In genomic region chr2:96763511-96764252, GRCh38 we compare ENCODE assay signal across 8 cellular contexts. TPM values are rescaled to one million over a fixed set of nuclear protein-coding genes. Genes with fewer than 3 reads are reported as not detected.
DNase-seq lines count a peak whose midpoint lies in the region; ATAC-seq and TF ChIP-seq lines count a peak whose summit lies in the region.

No MANE protein-coding gene starts in this region.

- CTCF ChIA-PET in Caco-2 (lab: Charles Lee): interaction anchor here (0.6 to 2.0 kb wide), 10 partner anchors 14 to 159 kb away, joined by 3 to 8 read pairs (median 5); partner anchors contain the start of genes ANKRD39 and CNNM3
- CTCF ChIA-PET in HEK293T (lab: Yijun Ruan, JAX): interaction anchor here (0.6 to 4.7 kb wide), 25 partner anchors 11 to 230 kb away, joined by 3 to 29 read pairs (median 4); partner anchors contain the start of gene CNNM3
- CTCF ChIA-PET in WTC11 (lab: Charles Lee): interaction anchor here (0.6 to 4.7 kb wide), 30 partner anchors 11 to 237 kb away, joined by 3 to 37 read pairs (median 4); partner anchors contain the start of genes ANKRD39, CNNM3, KANSL3 and LMAN2L

- H3K4me3 ChIP-seq in Caco-2 (ENCODE audit: low read depth, low read length) (peak overlapping the region; percentile 91), fibroblast of mammary gland (ENCODE audit: control insufficient read depth, low read depth, low read length) (no peak overlapping the region), trophoblast cell (ENCODE audit: low read depth, low read length) (no peak overlapping the region)

- H3K79me1 ChIP-seq in trophoblast cell (ENCODE audit: low read length): peaks cover 11% of the 10 kb centered on the region

- H3K9me3 Mint-ChIP-seq in Caco-2 (ENCODE audit: unreplicated experiment): no peaks in the 10 kb centered on the region
- no peaks in the 10 kb centered on the region for H3K9me3 Mint-ChIP-seq in WTC11

- H3K36me3 ChIP-seq in Caco-2 (ENCODE audit: control insufficient read depth, insufficient read depth, low read length) (peaks cover 1% of the 10 kb centered on the region; the same call in 1 of the 2 replicates), trophoblast cell (ENCODE audit: control insufficient read depth in 1 of 2, insufficient read depth in 2 of 2, low read length in 2 of 2) (no peaks in the 10 kb centered on the region)

- no peak overlapping the region for H3K23ac ChIP-seq in trophoblast cell (ENCODE audit: low read length)

- no peaks in the 10 kb centered on the region for H3K9me3 ChIP-seq in Caco-2
- no peaks in the 10 kb centered on the region for H3K9me3 ChIP-seq in trophoblast cell (ENCODE audit: insufficient read depth, low read depth, low read length)

- peak; percentile 62 to 64 for DNase-seq in Caco-2
- peak; percentile 51 for DNase-seq in HEK293T (ENCODE audit: extremely low spot score)
- DNase-seq in WTC11 (ENCODE audit: low spot score): peak; percentile 29
- no peak for DNase-seq in fibroblast of mammary gland (ENCODE audit: low read depth)
- peak in 1 of 2 donors; percentile 16 for DNase-seq in trophoblast cell
- DNase-seq in NCI-H2029 (lab: John Stamatoyannopoulos, UW): no peak

- peaks cover 54% of the 10 kb centered on the region for H3K4me1 Mint-ChIP-seq in Caco-2 (ENCODE audit: low read depth, unreplicated experiment)
- H3K4me1 Mint-ChIP-seq in WTC11: peaks cover 51% of the 10 kb centered on the region

- ATAC-seq in WTC11: peak; percentile 3; the same call in 1 of the 2 replicates
- no peak for ATAC-seq in HG03342 (IDR thresholded peaks at IDR 0.05; ENCODE audit: unreplicated experiment)
- ATAC-seq in GM19035 (IDR thresholded peaks at IDR 0.05; ENCODE audit: unreplicated experiment): no peak

- H3K4me1 ChIP-seq in Caco-2: peaks cover 58% of the 10 kb centered on the region
- H3K4me1 ChIP-seq in trophoblast cell (ENCODE audit: control insufficient read depth in 1 of 2, insufficient read depth in 2 of 2, low read length in 2 of 2): peaks cover 26 to 40% of the 10 kb centered on the region in 2 experiments

- no TSS peak for BruUV-seq in Caco-2 (replicated peaks; lab: Mats Ljungman, UMichigan)

- H2BK120ac ChIP-seq in trophoblast cell (ENCODE audit: insufficient read depth, low read length, poor library complexity): peak overlapping the region; percentile 16

- peak overlapping the region; percentile 58 for H3K18ac ChIP-seq in trophoblast cell (ENCODE audit: low read length)

- H2AFZ ChIP-seq in trophoblast cell (ENCODE audit: insufficient read depth, low read length, poor library complexity): no peak overlapping the region

- H3K36me3 Mint-ChIP-seq in Caco-2 (ENCODE audit: insufficient read depth, unreplicated experiment) (peaks cover 22% of the 10 kb centered on the region), WTC11 (no peaks in the 10 kb centered on the region)

- intact Hi-C loops in Caco-2 (cut with micrococcal nuclease; ENCODE audit: unreplicated experiment): loop anchor here (1.0 to 5.0 kb wide), 3 partner anchors 9 to 39 kb away; no protein-coding TSS in a partner anchor

- H3K4me2 ChIP-seq in trophoblast cell (ENCODE audit: low read length): peak overlapping the region; percentile 46

- peak overlapping the region; percentile 19 for H2BK5ac ChIP-seq in trophoblast cell (ENCODE audit: low read depth, low read length, poor library complexity)

- H3K4ac ChIP-seq in trophoblast cell (ENCODE audit: low read depth, low read length): no peak overlapping the region

- H3K9ac ChIP-seq in trophoblast cell (ENCODE audit: low read length): no peak overlapping the region

- H3K14ac ChIP-seq in trophoblast cell (ENCODE audit: low read length): peak overlapping the region; percentile 30

- TF ChIP-seq CTCF in Caco-2 (IDR thresholded peaks at IDR 0.05; ENCODE audit: insufficient read depth in 1 of 2, low read depth in 1 of 2, low read length in 1 of 2, severe bottlenecking in 1 of 2, unreplicated experiment in 1 of 2) (peak; percentile 58 to 94), WTC11 (IDR thresholded peaks at IDR 0.05) (no peak), fibroblast of mammary gland (conservative IDR thresholded peaks at IDR 0.05; ENCODE audit: control insufficient read depth, insufficient read depth, low read depth, low read length) (peak; percentile 36)

- POLR2A ChIA-PET in Caco-2 (lab: Charles Lee): interaction anchor here (0.6 kb wide), 1 partner anchor 54 kb away, joined by 3 read pairs; no protein-coding TSS in a partner anchor
- POLR2A ChIA-PET in HEK293T (lab: Yijun Ruan, JAX): interaction anchor here (0.7 to 2.1 kb wide), 7 partner anchors 10 to 125 kb away, joined by 3 to 15 read pairs (median 3); partner anchors contain the start of genes CNNM3 and KANSL3
- POLR2A ChIA-PET in WTC11 (lab: Charles Lee): interaction anchor here (0.9 to 1.8 kb wide), 2 partner anchors 10 to 53 kb away, joined by 4 to 6 read pairs; no protein-coding TSS in a partner anchor

- H3K27me3 Mint-ChIP-seq in Caco-2 (ENCODE audit: insufficient read depth, unreplicated experiment): no peaks in the 10 kb centered on the region
- peaks cover 16% of the 10 kb centered on the region for H3K27me3 Mint-ChIP-seq in WTC11 (ENCODE audit: low read depth)

- H3K79me2 ChIP-seq in trophoblast cell (ENCODE audit: control insufficient read depth, insufficient read depth, low read length, poor library complexity): peaks cover 10% of the 10 kb centered on the region

- no peaks in the 10 kb centered on the region for H3K27me3 ChIP-seq in Caco-2 (replicated peaks; ENCODE audit: control insufficient read depth, insufficient read depth, low read length)
- H3K27me3 ChIP-seq in trophoblast cell (ENCODE audit: insufficient read depth, low read length): no peaks in the 10 kb centered on the region

- WGBS in trophoblast cell (ENCODE audit: extremely low coverage, insufficient coverage, insufficient read length): no CpG with 5 or more reads among the region's 7 CpGs

- peak overlapping the region; percentile 76 for H3K4me3 Mint-ChIP-seq in Caco-2 (ENCODE audit: unreplicated experiment)
- peak overlapping the region; percentile 67 for H3K4me3 Mint-ChIP-seq in WTC11

- peak overlapping the region; percentile 75 for H3K27ac ChIP-seq in trophoblast cell (ENCODE audit: low read depth, low read length)

- H4K12ac ChIP-seq in trophoblast cell (ENCODE audit: low read depth, low read length): no peak overlapping the region

- H4K8ac ChIP-seq in trophoblast cell (ENCODE audit: low read depth, low read length): peak overlapping the region; percentile 13

- H3K27ac Mint-ChIP-seq in Caco-2 (ENCODE audit: unreplicated experiment) (peak overlapping the region; percentile 58), WTC11 (peak overlapping the region; percentile 86)

- H2AK5ac ChIP-seq in trophoblast cell (ENCODE audit: low read length): peak overlapping the region; percentile 30

- peak overlapping the region; percentile 39 for H4K91ac ChIP-seq in trophoblast cell (ENCODE audit: low read depth, low read length)

- peak overlapping the region; percentile 60 for H2BK12ac ChIP-seq in trophoblast cell (ENCODE audit: low read length)

TF ChIP-seq in HEK293T, 16 proteins besides CTCF, POLR2A, EP300 and RAD21:
- TF ChIP-seq CTBP1 (IDR thresholded peaks at IDR 0.05; ENCODE audit: borderline replicate concordance) (no peak), L3MBTL2 (conservative IDR thresholded peaks at IDR 0.05) (no peak), ARNT (IDR thresholded peaks at IDR 0.05) (no peak), SP1 (IDR thresholded peaks at IDR 0.05) (no peak), TARDBP (IDR thresholded peaks at IDR 0.05) (no peak), NFRKB (IDR thresholded peaks at IDR 0.05) (no peak), ZNF384 (IDR thresholded peaks at IDR 0.05) (no peak)
- TF ChIP-seq, protein P1, sequence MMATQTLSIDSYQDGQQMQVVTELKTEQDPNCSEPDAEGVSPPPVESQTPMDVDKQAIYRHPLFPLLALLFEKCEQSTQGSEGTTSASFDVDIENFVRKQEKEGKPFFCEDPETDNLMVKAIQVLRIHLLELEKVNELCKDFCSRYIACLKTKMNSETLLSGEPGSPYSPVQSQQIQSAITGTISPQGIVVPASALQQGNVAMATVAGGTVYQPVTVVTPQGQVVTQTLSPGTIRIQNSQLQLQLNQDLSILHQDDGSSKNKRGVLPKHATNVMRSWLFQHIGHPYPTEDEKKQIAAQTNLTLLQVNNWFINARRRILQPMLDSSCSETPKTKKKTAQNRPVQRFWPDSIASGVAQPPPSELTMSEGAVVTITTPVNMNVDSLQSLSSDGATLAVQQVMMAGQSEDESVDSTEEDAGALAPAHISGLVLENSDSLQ (IDR thresholded peaks at IDR 0.05): no peak
TF ChIP-seq in HEK293T: peak in this region for 0.

TF ChIP-seq in WTC11, 78 proteins besides CTCF, POLR2A, EP300 and RAD21 (continues in another document):
- TF ChIP-seq RELA (CRISPR knock-in tag; IDR thresholded peaks at IDR 0.05; ENCODE audit: borderline replicate concordance) (no peak), TCF7 (CRISPR knock-in tag; IDR thresholded peaks at IDR 0.05; ENCODE audit: low read depth) (no peak), GABPB1 (CRISPR knock-in tag; IDR thresholded peaks at IDR 0.05) (peak; percentile 11; the same call in 1 of the 2 replicates)
- TF ChIP-seq, protein P2, sequence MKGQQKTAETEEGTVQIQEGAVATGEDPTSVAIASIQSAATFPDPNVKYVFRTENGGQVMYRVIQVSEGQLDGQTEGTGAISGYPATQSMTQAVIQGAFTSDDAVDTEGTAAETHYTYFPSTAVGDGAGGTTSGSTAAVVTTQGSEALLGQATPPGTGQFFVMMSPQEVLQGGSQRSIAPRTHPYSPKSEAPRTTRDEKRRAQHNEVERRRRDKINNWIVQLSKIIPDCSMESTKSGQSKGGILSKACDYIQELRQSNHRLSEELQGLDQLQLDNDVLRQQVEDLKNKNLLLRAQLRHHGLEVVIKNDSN (CRISPR knock-in tag; IDR thresholded peaks at IDR 0.05): no peak
- TF ChIP-seq, protein P3, sequence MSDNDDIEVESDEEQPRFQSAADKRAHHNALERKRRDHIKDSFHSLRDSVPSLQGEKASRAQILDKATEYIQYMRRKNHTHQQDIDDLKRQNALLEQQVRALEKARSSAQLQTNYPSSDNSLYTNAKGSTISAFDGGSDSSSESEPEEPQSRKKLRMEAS (CRISPR knock-in tag; IDR thresholded peaks at IDR 0.05): 0 out of 2 replicates have a peak, but pooled peaks have one; percentile 19

RNA-seq across cellular contexts. Expression of gene CNNM4, which starts 3.0 kb away (rescaled TPM):
- total RNA-seq in Caco-2 (2022) (23.2 and 28.3 TPM in 2 replicates), WTC11 (2021) (13.9 to 14.3 TPM (median 14.0 TPM) in 3 replicates)
- 43.0 and 44.4 TPM in 2 replicates for polyA plus RNA-seq in trophoblast cell (2013)

RNA-seq across cellular contexts. Expression of gene LMAN2L, which starts 23.8 kb away (rescaled TPM):
- total RNA-seq in Caco-2 (2022) (27.4 and 30.2 TPM in 2 replicates), WTC11 (2021) (13.5 to 18.1 TPM (median 16.5 TPM) in 3 replicates)
- polyA plus RNA-seq in trophoblast cell (2013): 14.0 and 14.6 TPM in 2 replicates

RNA-seq across cellular contexts. Expression of gene CNNM3, which starts 52.4 kb away (rescaled TPM):
- 62.5 and 69.1 TPM in 2 replicates for total RNA-seq in Caco-2 (2022)
- total RNA-seq in WTC11 (2021): 34.9 to 36.6 TPM (median 35.2 TPM) in 3 replicates
- polyA plus RNA-seq in trophoblast cell (2013): 13.3 and 13.9 TPM in 2 replicates

Comparison
In these comparisons a context has a peak if more than half of its experiments do, and no peak if none do; other contexts are left out.
1. DNase-seq: peak in Caco-2 (2 of 2), HEK293T (single experiment) and WTC11 (single experiment); none in fibroblast of mammary gland (single experiment) and NCI-H2029 (single experiment).